16 cellular contexts compared by ENCODE assay signal in genomic region chr6:147117580-147117979, GRCh38.
DNase-seq lines count a peak whose midpoint lies in the region; ATAC-seq, FAIRE-seq and TF ChIP-seq lines count a peak whose summit lies in the region.
"Had no signal": no experiment of that assay in that cellular context is flagged by ENCODE, and none has a peak within 500 bp of the region (broad histone marks: within the 10 kb centered on the region; RNA-seq: fewer than 3 reads in every experiment).

No MANE protein-coding gene starts in this region.

- no peak overlapping the region for H3K27ac ChIP-seq in small intestine (ENCODE audit: low read depth in 1 of 2, low read length in 1 of 2)
- no peak overlapping the region for H3K27ac ChIP-seq in psoas muscle
- H3K27ac ChIP-seq: ascending aorta, SJSA1 had no signal

- H3K9me3 ChIP-seq in adipocyte (ENCODE audit: control insufficient read depth, low read length) (no peaks in the 10 kb centered on the region), small intestine (ENCODE audit: control insufficient read depth, low read depth) (no peaks in the 10 kb centered on the region), psoas muscle (no peaks in the 10 kb centered on the region)
- H3K9me3 ChIP-seq: ascending aorta had no signal

- no peak for FAIRE-seq in small intestine (lab: Jason Lieb, UNC)
- FAIRE-seq: GM19239, TTC549 had no signal

- DNase-seq in H4 (ENCODE audit: low spot score): peak; percentile 2
- DNase-seq in adipocyte (ENCODE audit: low read depth): peak; percentile 67
- DNase-seq in fibroblast of the conjunctiva (ENCODE audit: low read depth): peak; percentile 32
- DNase-seq in small intestine: peak; percentile 75
- no peak for DNase-seq in psoas muscle
- no peak for DNase-seq in stimulated activated CD4-positive, alpha-beta T cell treated with anti-CD3 and anti-CD28 coated beads, Interleukin-4, amount 100 ng/mL, for 1 hour
- DNase-seq: activated CD4-positive, alpha-beta memory T cell treated with anti-CD3 and anti-CD28 coated beads, Interleukin-2, amount 10 ng/mL, durations not matched to agents 7 days and 5 days; CD4-positive, alpha-beta T cell; effector CD4-positive, alpha-beta T cell; NCI-H1092 treated with DMSO at 0.1 percent for 48 hours; NCI-H226 had no signal

- H3K9ac ChIP-seq in adipocyte (ENCODE audit: low read length): peak overlapping the region; percentile 53

- H3K4me3 ChIP-seq in adipocyte (ENCODE audit: low read length) (peak overlapping the region; percentile 73), small intestine (ENCODE audit: low read depth in 1 of 2, low read length in 2 of 2) (peak overlapping the region in 1 of 2 donors; percentile 3), psoas muscle (no peak overlapping the region)
- H3K4me3 ChIP-seq: SJSA1 had no signal

- H3K36me3 ChIP-seq in adipocyte (ENCODE audit: control insufficient read depth, insufficient read depth, low read length, severe bottlenecking) (no peaks in the 10 kb centered on the region), small intestine (ENCODE audit: control insufficient read depth in 2 of 2, insufficient read depth in 2 of 2, low read length in 2 of 2) (no peaks in the 10 kb centered on the region), psoas muscle (ENCODE audit: insufficient read depth in 1 of 2, low read depth in 1 of 2) (no peaks in the 10 kb centered on the region)
- H3K36me3 ChIP-seq: ascending aorta, SJSA1 had no signal

- H3K4me1 ChIP-seq in adipocyte (ENCODE audit: control insufficient read depth, insufficient read depth, low read length): peaks cover 13% of the 10 kb centered on the region
- H3K4me1 ChIP-seq in small intestine (ENCODE audit: control insufficient read depth in 2 of 2, insufficient read depth in 1 of 2, low read depth in 1 of 2, low read length in 1 of 2): no peaks in the 10 kb centered on the region
- H3K4me1 ChIP-seq in psoas muscle: no peaks in the 10 kb centered on the region
- H3K4me1 ChIP-seq: ascending aorta, SJSA1 had no signal

- intact Hi-C loops in psoas muscle (cut with DNase I): no loop called here

- no peak for ATAC-seq in HG03135 (IDR thresholded peaks at IDR 0.05; ENCODE audit: unreplicated experiment)
- no peak for ATAC-seq in psoas muscle

- no peak for TF ChIP-seq CTCF in psoas muscle (IDR thresholded peaks at IDR 0.05)

- WGBS in small intestine, 3 donors: 18 to 43% (median 40%) methylated on average over 4 of the region's 4 CpGs
- WGBS in psoas muscle, 3 donors: 45 to 56% (median 51%) methylated on average over 4 of the region's 4 CpGs

- H3K27me3 ChIP-seq in adipocyte (replicated peaks; ENCODE audit: control insufficient read depth, insufficient read depth, low read length) (no peaks in the 10 kb centered on the region), small intestine (ENCODE audit: control insufficient read depth in 2 of 2, insufficient read depth in 2 of 2, low read length in 2 of 2) (no peaks in the 10 kb centered on the region), psoas muscle (ENCODE audit: insufficient read depth in 3 of 3, low read length in 2 of 3) (no peaks in the 10 kb centered on the region)
- H3K27me3 ChIP-seq: ascending aorta, SJSA1 had no signal

Comparison
In these comparisons a context has a peak if more than half of its experiments do, and no peak if none do; other contexts are left out.
1. DNase-seq: peak in H4 (single experiment), adipocyte (single experiment), fibroblast of the conjunctiva (single experiment) and small intestine (single experiment); none in psoas muscle (0 of 2) and stimulated activated CD4-positive, alpha-beta T cell treated with anti-CD3 and anti-CD28 coated beads, Interleukin-4, amount 100 ng/mL, for 1 hour (single experiment).